ENCODE assay signal across 9 cellular contexts in the genomic region with DNA sequence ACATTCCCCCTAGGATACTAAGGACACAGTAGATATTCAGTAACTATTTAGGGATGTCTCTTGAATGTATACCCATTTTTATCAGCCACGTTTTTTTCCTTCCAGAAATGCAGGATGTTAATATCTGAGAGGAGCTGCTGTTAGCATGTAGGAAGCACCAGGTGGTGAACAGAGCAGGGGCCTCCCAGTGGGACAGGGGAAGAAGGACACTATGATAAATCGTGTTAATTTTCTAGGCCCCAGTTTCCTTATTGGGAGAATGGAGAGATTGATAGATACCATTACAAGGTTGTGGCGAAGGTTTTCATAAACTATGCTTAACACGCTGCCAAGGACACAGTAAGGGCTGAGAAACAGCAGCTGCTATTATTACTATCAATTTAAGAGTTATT. TPM values are rescaled to one million over a fixed set of nuclear protein-coding genes. Genes with fewer than 3 reads are reported as not detected.
A peak's percentile ranks its signal among the peaks of the same experiment; 100 is the strongest.
DNase-seq lines count a peak whose midpoint lies in the region; TF ChIP-seq lines count a peak whose summit lies in the region.
"Had no signal": no experiment of that assay in that cellular context is flagged by ENCODE, and none has a peak within 500 bp of the region (broad histone marks: within the 10 kb centered on the region; RNA-seq: fewer than 3 reads in every experiment).

No MANE protein-coding gene starts in this region.

- H3K4me3 ChIP-seq in A673 (ENCODE audit: low read depth, low read length, poor library complexity, severe bottlenecking) (peak overlapping the region; percentile 75), HUES48 (ENCODE audit: low read depth, low read length) (peak overlapping the region; percentile 78), cardiac fibroblast (replicated peaks in 1 of 2; ENCODE audit: low read depth in 2 of 2, low read length in 2 of 2) (peak overlapping the region; percentile 72 to 75), mononuclear cell (ENCODE audit: low read length) (peak overlapping the region; percentile 48)

- H3K27me3 ChIP-seq in A673 (replicated peaks; ENCODE audit: insufficient read depth, low read depth, low read length, poor library complexity): no peaks in the 10 kb centered on the region
- no peaks in the 10 kb centered on the region for H3K27me3 ChIP-seq in HUES48 (ENCODE audit: control insufficient read depth, insufficient read depth, low read length)
- H3K27me3 ChIP-seq in mononuclear cell (ENCODE audit: insufficient read depth, low read length): peaks cover 8% of the 10 kb centered on the region

- TF ChIP-seq CTCF in A673 (conservative IDR thresholded peaks at IDR 0.05; ENCODE audit: low read depth, low read length): no peak
- TF ChIP-seq CTCF in cardiac fibroblast (IDR thresholded peaks at IDR 0.05; ENCODE audit: low read depth, low read length): no peak

- BruUV-seq in A673 (replicated peaks; lab: Mats Ljungman, UMichigan): no TSS peak

- POLR2A ChIA-PET in A673 (lab: Charles Lee; ENCODE audit: low non-redundant PET): interaction anchor here (0.6 kb wide), 1 partner anchor 17 kb away, joined by 5 read pairs; no protein-coding TSS in a partner anchor

- intact Hi-C loops in A673 (cut with micrococcal nuclease; ENCODE audit: unreplicated experiment): no loop called here

- H3K9ac ChIP-seq in HUES48 (ENCODE audit: low read depth, low read length): peak overlapping the region; percentile 30; the same call in 1 of the 2 replicates

- CTCF ChIA-PET in A673 (lab: Charles Lee): no interaction called here

- no peak for DNase-seq in A673 (ENCODE audit: low spot score)
- no peak for DNase-seq in cardiac fibroblast (ENCODE audit: low read depth in 2 of 2)
- no peak for DNase-seq in GM19238 (ENCODE audit: insufficient read length, low spot score)
- DNase-seq in cerebellar nuclear complex (lab: John Stamatoyannopoulos, UW): no peak
- DNase-seq in OCI-M2 (lab: John Stamatoyannopoulos, UW; ENCODE audit: unreplicated experiment): no peak
- DNase-seq in pons (ENCODE audit: low spot score): no peak

- H3K9me3 ChIP-seq in A673 (ENCODE audit: low read depth, low read length, poor library complexity, severe bottlenecking): no peaks in the 10 kb centered on the region
- H3K9me3 ChIP-seq in HUES48 (ENCODE audit: control insufficient read depth, insufficient read depth, low read length): no peaks in the 10 kb centered on the region
- no peaks in the 10 kb centered on the region for H3K9me3 ChIP-seq in mononuclear cell (ENCODE audit: low read depth, low read length)

- H3K4me1 ChIP-seq in A673 (ENCODE audit: insufficient read depth, low read length, poor library complexity, severe bottlenecking) (no peaks in the 10 kb centered on the region), HUES48 (ENCODE audit: control insufficient read depth, insufficient read depth, low read length) (no peaks in the 10 kb centered on the region), mononuclear cell (ENCODE audit: insufficient read depth, low read length) (peaks cover 12% of the 10 kb centered on the region)

- H3K36me3 ChIP-seq in A673 (ENCODE audit: insufficient read depth, low read length, poor library complexity, severe bottlenecking) (no peaks in the 10 kb centered on the region), HUES48 (ENCODE audit: control insufficient read depth, insufficient read depth, low read length) (no peaks in the 10 kb centered on the region)

- H3K27ac ChIP-seq in A673 (ENCODE audit: low read depth, low read length, poor library complexity, severe bottlenecking) (no peak overlapping the region), HUES48 (ENCODE audit: low read depth, low read length) (no peak overlapping the region)

RNA-seq across cellular contexts. Expression of a gene that starts 45.4 kb away (rescaled TPM):
- total RNA-seq in A673 (2021): not detected in 2 replicates
- 0.31 TPM for total RNA-seq in mononuclear cell
- total RNA-seq: T-helper 2 cell treated with Interferon-gamma antibody and Interleukin-4, amounts not matched to agents 100 ng/mL and 5 ng/mL, for 36 hours had no signal

RNA-seq across cellular contexts. Expression of a gene that starts 51.5 kb away (rescaled TPM):
- total RNA-seq in A673 (2021): 108 and 114 TPM in 2 replicates
- total RNA-seq in mononuclear cell: 34.9 TPM
